Comparison of ENCODE assay signal across 1 cellular context in genomic region chr3:58994746-58995330, GRCh38.
TF ChIP-seq lines count a peak whose summit lies in the region.

No MANE protein-coding gene starts in this region.

TF ChIP-seq in endothelial cell of umbilical vein, 7 proteins besides CTCF, POLR2A, EP300 and RAD21 (continued from another document):
- no peak for TF ChIP-seq GATA2 (IDR thresholded peaks at IDR 0.05; ENCODE audit: insufficient read depth, insufficient read length, low read depth, low read length)
